ENCODE assay signal across 27 cellular contexts in genomic region chr9:129745186-129745585, GRCh38. TPM values are rescaled to one million over a fixed set of nuclear protein-coding genes. Genes with fewer than 3 reads are reported as not detected.
"Had no signal": no experiment of that assay in that cellular context is flagged by ENCODE, and none has a peak within 500 bp of the region (broad histone marks: within the 10 kb centered on the region; RNA-seq: fewer than 3 reads in every experiment).

No MANE protein-coding gene starts in this region.

- ATAC-seq: heart right ventricle; left cardiac atrium; left lung; lower lobe of right lung; naive thymus-derived CD4-positive, alpha-beta T cell; natural killer cell treated with Interleukin-12 subunit alpha and Interleukin-12 subunit beta and Interleukin-15 and Interleukin-18, amount 100 ng/mL, for 72 hours; right lobe of liver; stimulated activated memory B cell treated with anti-CD40 and anti-IgM and Interleukin-4, amounts not matched to agents 10 μg/mL and 1 μg/mL and 100 μg/mL, for 72 hours; stimulated activated naive CD8-positive, alpha-beta T cell treated with anti-CD3 and anti-CD28 coated beads, Interleukin-15, amount 100 ng/mL, for 72 hours had no signal

- H3K4me3 Mint-ChIP-seq: mesothelial cell of epicardium; naive thymus-derived CD4-positive, alpha-beta T cell; natural killer cell treated with Interleukin-12 subunit alpha and Interleukin-12 subunit beta and Interleukin-15 and Interleukin-18, amount 100 ng/mL, for 72 hours; stimulated activated memory B cell treated with anti-CD40 and anti-IgM and Interleukin-4, amounts not matched to agents 10 μg/mL and 1 μg/mL and 100 μg/mL, for 72 hours; stimulated activated naive CD8-positive, alpha-beta T cell treated with anti-CD3 and anti-CD28 coated beads, Interleukin-15, amount 100 ng/mL, for 72 hours had no signal

- H3K4me3 ChIP-seq: heart right ventricle, hepatocyte, left lung, lower lobe of right lung, ovary, prostate gland, right lobe of liver, smooth muscle cell, tibial nerve, upper lobe of left lung, vagina had no signal

- H3K27me3 Mint-ChIP-seq: natural killer cell treated with Interleukin-12 subunit alpha and Interleukin-12 subunit beta and Interleukin-15 and Interleukin-18, amount 100 ng/mL, for 72 hours; stimulated activated naive CD8-positive, alpha-beta T cell treated with anti-CD3 and anti-CD28 coated beads, Interleukin-15, amount 100 ng/mL, for 72 hours had no signal

- DNase-seq: heart right ventricle; islet precursor cell; left cardiac atrium; left lung; lower lobe of right lung; mammary epithelial cell; mesendoderm; naive thymus-derived CD4-positive, alpha-beta T cell; ovary; right lobe of liver; stimulated activated CD4-positive, alpha-beta T cell treated with anti-CD3 and anti-CD28 coated beads, Interleukin-1b, Interleukin-23, amount 100 ng/mL, for 48 hours; stimulated activated CD4-positive, alpha-beta T cell treated with anti-CD3 and anti-CD28 coated beads, Interleukin-2, amount 100 ng/mL, for 48 hours; stimulated activated CD4-positive, alpha-beta T cell treated with anti-CD3 and anti-CD28 coated beads, Interleukin-4, amount 100 ng/mL, for 4 hours; stimulated activated CD8-positive, alpha-beta memory T cell treated with anti-CD3 and anti-CD28 coated beads, Interleukin-4, amount 100 ng/mL, for 48 hours; stimulated activated naive CD4-positive, alpha-beta T cell treated with Interleukin-2 at 50 U/mL for 16 hours; stimulated activated naive CD8-positive, alpha-beta T cell treated with anti-CD3 and anti-CD28 coated beads, Interleukin-15, amount 100 ng/mL, for 72 hours; substantia nigra; upper lobe of left lung had no signal

- H3K9me3 Mint-ChIP-seq: mesothelial cell of epicardium; naive thymus-derived CD4-positive, alpha-beta T cell; natural killer cell treated with Interleukin-12 subunit alpha and Interleukin-12 subunit beta and Interleukin-15 and Interleukin-18, amount 100 ng/mL, for 72 hours; stimulated activated memory B cell treated with anti-CD40 and anti-IgM and Interleukin-4, amounts not matched to agents 10 μg/mL and 1 μg/mL and 100 μg/mL, for 72 hours; stimulated activated naive CD8-positive, alpha-beta T cell treated with anti-CD3 and anti-CD28 coated beads, Interleukin-15, amount 100 ng/mL, for 72 hours had no signal

- H3K36me3 Mint-ChIP-seq: naive thymus-derived CD4-positive, alpha-beta T cell; natural killer cell treated with Interleukin-12 subunit alpha and Interleukin-12 subunit beta and Interleukin-15 and Interleukin-18, amount 100 ng/mL, for 72 hours; stimulated activated memory B cell treated with anti-CD40 and anti-IgM and Interleukin-4, amounts not matched to agents 10 μg/mL and 1 μg/mL and 100 μg/mL, for 72 hours had no signal

- H3K27ac Mint-ChIP-seq: mesothelial cell of epicardium; naive thymus-derived CD4-positive, alpha-beta T cell; natural killer cell treated with Interleukin-12 subunit alpha and Interleukin-12 subunit beta and Interleukin-15 and Interleukin-18, amount 100 ng/mL, for 72 hours; stimulated activated memory B cell treated with anti-CD40 and anti-IgM and Interleukin-4, amounts not matched to agents 10 μg/mL and 1 μg/mL and 100 μg/mL, for 72 hours had no signal

RNA-seq across cellular contexts. Expression of gene PTGES, which starts 7.7 kb away (rescaled TPM):
- total RNA-seq: myocyte; natural killer cell treated with Interleukin-12 subunit alpha and Interleukin-12 subunit beta and Interleukin-15 and Interleukin-18, amount 100 ng/mL, for 72 hours had no signal
